Comparison of ENCODE assay signal across 8 cellular contexts in genomic region chr19:13033819-13034611, GRCh38. TPM values are rescaled to one million over a fixed set of nuclear protein-coding genes. Genes with fewer than 3 reads are reported as not detected.
DNase-seq lines count a peak whose midpoint lies in the region; ATAC-seq and TF ChIP-seq lines count a peak whose summit lies in the region.

No MANE protein-coding gene starts in this region.

- H3K79me2 ChIP-seq in fibroblast of lung (ENCODE audit: control insufficient read depth, insufficient read depth, low read length), result peaks cover 98% of the 10 kb centered on the region

- no peaks in the 10 kb centered on the region for H3K9me3 ChIP-seq in fibroblast of lung (ENCODE audit: control insufficient read depth, insufficient read depth, low read depth, low read length)

- CTCF ChIA-PET in activated CD8-positive, alpha-beta memory T cell treated with anti-CD3 and anti-CD28 coated beads, Interleukin-2, amount 10 ng/mL, durations not matched to agents 7 days and 5 days (lab: Charles Lee), result interaction anchor here (0.6 to 2.5 kb wide), 28 partner anchors 8 to 158 kb away, joined by 3 to 20 read pairs (median 4); no protein-coding TSS in a partner anchor

- H3K4me1 Mint-ChIP-seq in activated CD8-positive, alpha-beta memory T cell treated with anti-CD3 and anti-CD28 coated beads, Interleukin-2, amount 10 ng/mL, durations not matched to agents 7 days and 5 days, result peaks cover 16% of the 10 kb centered on the region
- peaks cover 14% of the 10 kb centered on the region for H3K4me1 Mint-ChIP-seq in neural crest cell

- H3K4me3 Mint-ChIP-seq in activated CD8-positive, alpha-beta memory T cell treated with anti-CD3 and anti-CD28 coated beads, Interleukin-2, amount 10 ng/mL, durations not matched to agents 7 days and 5 days, result no peak overlapping the region
- H3K4me3 Mint-ChIP-seq in neural crest cell, result no peak overlapping the region

- peak; percentile 73 for ATAC-seq in activated CD8-positive, alpha-beta memory T cell treated with anti-CD3 and anti-CD28 coated beads, Interleukin-2, amount 10 ng/mL, durations not matched to agents 7 days and 5 days
- no peak for ATAC-seq in GM19328 (IDR thresholded peaks at IDR 0.05; ENCODE audit: unreplicated experiment)
- no peak for ATAC-seq in HG02678 (IDR thresholded peaks at IDR 0.05; ENCODE audit: unreplicated experiment)

- no peak overlapping the region for H2AFZ ChIP-seq in fibroblast of lung (ENCODE audit: low read length)

- peaks cover 11% of the 10 kb centered on the region for H3K27me3 Mint-ChIP-seq in activated CD8-positive, alpha-beta memory T cell treated with anti-CD3 and anti-CD28 coated beads, Interleukin-2, amount 10 ng/mL, durations not matched to agents 7 days and 5 days
- H3K27me3 Mint-ChIP-seq in neural crest cell (ENCODE audit: low read depth), result peaks cover 100% of the 10 kb centered on the region

- no peaks in the 10 kb centered on the region for H3K36me3 Mint-ChIP-seq in activated CD8-positive, alpha-beta memory T cell treated with anti-CD3 and anti-CD28 coated beads, Interleukin-2, amount 10 ng/mL, durations not matched to agents 7 days and 5 days
- no peaks in the 10 kb centered on the region for H3K36me3 Mint-ChIP-seq in neural crest cell (ENCODE audit: low read depth)

- H3K27ac Mint-ChIP-seq in activated CD8-positive, alpha-beta memory T cell treated with anti-CD3 and anti-CD28 coated beads, Interleukin-2, amount 10 ng/mL, durations not matched to agents 7 days and 5 days, result no peak overlapping the region
- no peak overlapping the region for H3K27ac Mint-ChIP-seq in neural crest cell (ENCODE audit: unreplicated experiment)

- no peaks in the 10 kb centered on the region for H3K9me3 Mint-ChIP-seq in activated CD8-positive, alpha-beta memory T cell treated with anti-CD3 and anti-CD28 coated beads, Interleukin-2, amount 10 ng/mL, durations not matched to agents 7 days and 5 days (ENCODE audit: low read depth)
- no peaks in the 10 kb centered on the region for H3K9me3 Mint-ChIP-seq in neural crest cell

- peak overlapping the region; percentile 10 for H3K4me2 ChIP-seq in fibroblast of lung (ENCODE audit: extremely low read depth, insufficient read depth, low read length)

- peak; percentile 91 for TF ChIP-seq CTCF in GM12874 (IDR thresholded peaks at IDR 0.05; ENCODE audit: insufficient read depth, low read depth, low read length)
- peak; percentile 75 to 82 for TF ChIP-seq CTCF in fibroblast of lung (conservative IDR thresholded peaks at IDR 0.05 in 1 of 2, IDR thresholded peaks at IDR 0.05 in 1 of 2; ENCODE audit: low read depth in 1 of 2, low read length in 2 of 2)
- peak; percentile 65 for TF ChIP-seq CTCF in neural crest cell (conservative IDR thresholded peaks at IDR 0.05)

- no peak overlapping the region for H3K9ac ChIP-seq in fibroblast of lung (ENCODE audit: insufficient read depth, low read length)

- no peak overlapping the region for H3K4me3 ChIP-seq in fibroblast of lung (replicated peaks in 1 of 4; ENCODE audit: control extremely low read depth in 1 of 4, insufficient read depth in 1 of 4, low read depth in 3 of 4, low read length in 4 of 4)

- no peaks in the 10 kb centered on the region for H4K20me1 ChIP-seq in fibroblast of lung (ENCODE audit: control insufficient read depth, extremely low read depth, insufficient read depth, low read length)

- H3K4me1 ChIP-seq in fibroblast of lung (ENCODE audit: control insufficient read depth, extremely low read depth, insufficient read depth, low read length), result peaks cover 46% of the 10 kb centered on the region

- H3K27ac ChIP-seq in fibroblast of lung (ENCODE audit: insufficient read depth, low read length), result peak overlapping the region; percentile 32

- no peaks in the 10 kb centered on the region for H3K27me3 ChIP-seq in fibroblast of lung (ENCODE audit: control insufficient read depth, insufficient read depth, low read length)

- peaks cover 12% of the 10 kb centered on the region for H3K36me3 ChIP-seq in fibroblast of lung (ENCODE audit: control insufficient read depth, insufficient read depth, low read length)

- DNase-seq in A172 (ENCODE audit: low spot score) (peak; percentile 75), NCI-H2196 (lab: John Stamatoyannopoulos, UW; ENCODE audit: unreplicated experiment) (peak; percentile 92), fibroblast of lung (ENCODE audit: low read depth in 2 of 2) (peak; percentile 59 to 69), neural crest cell (ENCODE audit: low read depth, low spot score) (peak; percentile 48)
- peak; percentile 63 for DNase-seq in activated CD8-positive, alpha-beta memory T cell treated with anti-CD3 and anti-CD28 coated beads, Interleukin-2, amount 10 ng/mL, durations not matched to agents 7 days and 5 days

RNA-seq across cellular contexts. Expression of gene NFIX, which starts 38.7 kb away (rescaled TPM):
- 17.0 and 25.7 TPM in 2 replicates for total RNA-seq in A172 (2014; rRNA removed; shearing (Covaris generic))
- total RNA-seq in activated CD8-positive, alpha-beta memory T cell treated with anti-CD3 and anti-CD28 coated beads, Interleukin-2, amount 10 ng/mL, durations not matched to agents 7 days and 5 days, result under 1 TPM; 0.21 to 0.32 TPM
- total RNA-seq in fibroblast of lung (55.2 and 74.8 TPM in 2 replicates), neural crest cell (0.23 and 0.68 TPM in 2 replicates)
- polyA plus RNA-seq in fibroblast of lung, result 35.7 and 75.9 TPM in 2 replicates
- 139 and 196 TPM in 2 replicates for polyA plus RNA-seq in fibroblast of lung (2012)
- 272 and 385 TPM in 2 replicates for polyA minus RNA-seq in fibroblast of lung (ENCODE audit: low replicate concordance)

Comparison
In these comparisons a context has a peak if more than half of its experiments do, and no peak if none do; other contexts are left out.
1. RNA of gene NFIX, which starts 38.7 kb away (total RNA-seq): 55.2 to 74.8 TPM in fibroblast of lung and 17.0 to 25.7 TPM in A172; 0.23 to 0.68 TPM in neural crest cell and 0.21 to 0.32 TPM in activated CD8-positive, alpha-beta memory T cell treated with anti-CD3 and anti-CD28 coated beads, Interleukin-2, amount 10 ng/mL, durations not matched to agents 7 days and 5 days; every median in the first group is over 10 times any median in the second.
2. Peak in every context shown above with its lines, with median percentiles within 50 percentile points of each other: DNase-seq and CTCF ChIP-seq.